ENCODE assay signal across 13 cellular contexts in the genomic region with DNA sequence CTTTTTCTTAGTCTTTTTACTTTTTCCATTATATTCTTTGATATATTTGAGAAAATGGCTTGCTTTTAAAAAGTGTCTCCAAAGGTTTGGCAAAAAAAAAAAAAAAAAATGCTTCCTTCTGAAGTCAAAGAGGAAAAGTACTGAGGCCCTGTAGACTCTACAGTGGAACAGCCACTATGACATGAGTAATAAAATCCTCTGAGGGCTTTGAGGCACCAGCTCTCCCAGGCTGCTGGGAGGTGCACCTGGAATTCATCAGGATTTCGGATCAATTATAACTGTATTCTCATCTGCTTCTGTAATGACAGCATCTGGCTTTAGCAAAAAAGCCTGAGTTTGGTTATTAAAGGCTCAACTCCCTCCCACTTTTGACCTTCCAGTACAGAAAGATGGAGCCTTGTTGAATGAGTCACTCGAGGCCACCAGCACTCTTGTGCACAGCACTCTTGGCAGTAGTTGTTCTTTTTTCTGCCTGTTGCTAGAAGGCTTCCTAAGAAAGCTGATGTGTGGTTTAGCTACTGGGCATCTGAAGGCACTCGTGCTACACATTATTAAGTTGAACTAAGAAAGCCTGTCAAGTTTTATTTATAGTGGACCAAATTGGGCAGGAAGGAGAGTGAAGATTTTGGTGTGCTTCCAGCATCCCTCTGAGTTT.
A peak's percentile ranks its signal among the peaks of the same experiment; 100 is the strongest.
DNase-seq lines count a peak whose midpoint lies in the region; ATAC-seq and TF ChIP-seq lines count a peak whose summit lies in the region.
"Had no signal": no experiment of that assay in that cellular context is flagged by ENCODE, and none has a peak within 500 bp of the region (broad histone marks: within the 10 kb centered on the region; RNA-seq: fewer than 3 reads in every experiment).

No MANE protein-coding gene starts in this region.

- no peaks in the 10 kb centered on the region for H3K27me3 Mint-ChIP-seq in nephron progenitor cell (ENCODE audit: low read depth, poor library complexity)

- peak overlapping the region; percentile 67 to 94 (median 68) for H3K27ac ChIP-seq in gastrocnemius medialis
- H3K27ac ChIP-seq: parathyroid adenoma had no signal

- no peaks in the 10 kb centered on the region for H3K27me3 ChIP-seq in gastrocnemius medialis

- DNase-seq in GM04503 (ENCODE audit: low read depth) (peak; percentile 90), SK-N-DZ (ENCODE audit: low spot score) (peak; percentile 49), fibroblast of pulmonary artery (ENCODE audit: low read depth) (peak; percentile 90), gastrocnemius medialis (peak; percentile 38 to 50), iPS-NIHi7 (ENCODE audit: extremely low spot score) (no peak), nephron progenitor cell (no peak), inferior parietal cortex (ENCODE audit: extremely low spot score) (no peak)
- no peak for DNase-seq in stimulated activated CD4-positive, alpha-beta T cell treated with anti-CD3 and anti-CD28 coated beads, Interleukin-4, amount 100 ng/mL, for 24 hours
- DNase-seq: activated CD8-positive, alpha-beta memory T cell treated with anti-CD3 and anti-CD28 coated beads, Interleukin-2, amount 50 U/mL, for 48 hours had no signal

- TF ChIP-seq CTCF in fibroblast of pulmonary artery (IDR thresholded peaks at IDR 0.05; ENCODE audit: low read length, missing control alignments) = no peak
- TF ChIP-seq CTCF in gastrocnemius medialis (IDR thresholded peaks at IDR 0.05 in 4 of 5, conservative IDR thresholded peaks at IDR 0.05 in 1 of 5) = no peak
- TF ChIP-seq CTCF in nephron progenitor cell (IDR thresholded peaks at IDR 0.05) = no peak

- TF ChIP-seq POLR2A in gastrocnemius medialis (IDR thresholded peaks at IDR 0.05) = no peak

- H3K4me1 Mint-ChIP-seq in nephron progenitor cell = peaks cover 6% of the 10 kb centered on the region

- H3K27ac Mint-ChIP-seq in nephron progenitor cell = no peak overlapping the region
- H3K27ac Mint-ChIP-seq: stimulated activated effector memory CD8-positive, alpha-beta T cell treated with anti-CD3 and anti-CD28 coated beads, Interleukin-12 subunit alpha, Interleukin-12 subunit beta, amount 100 ng/mL, for 72 hours had no signal

- H3K4me3 Mint-ChIP-seq in nephron progenitor cell = no peak overlapping the region
- H3K4me3 Mint-ChIP-seq: stimulated activated effector memory CD8-positive, alpha-beta T cell treated with anti-CD3 and anti-CD28 coated beads, Interleukin-12 subunit alpha, Interleukin-12 subunit beta, amount 100 ng/mL, for 72 hours had no signal

- ATAC-seq in gastrocnemius medialis = peak; percentile 73 to 82
- ATAC-seq: esophagus mucosa; Panc1; stimulated activated effector memory CD8-positive, alpha-beta T cell treated with anti-CD3 and anti-CD28 coated beads, Interleukin-12 subunit alpha, Interleukin-12 subunit beta, amount 100 ng/mL, for 72 hours had no signal

- intact Hi-C loops in gastrocnemius medialis (cut with DNase I; ENCODE audit: low total_unique reads) = no loop called here

- no peaks in the 10 kb centered on the region for H3K9me3 ChIP-seq in gastrocnemius medialis

- in situ Hi-C loops in gastrocnemius medialis (cut with MboI; ENCODE audit: low sequenced_read_pairs in 4 of 4) = no loop called here

- no peaks in the 10 kb centered on the region for H3K9me3 Mint-ChIP-seq in nephron progenitor cell
- H3K9me3 Mint-ChIP-seq: stimulated activated effector memory CD8-positive, alpha-beta T cell treated with anti-CD3 and anti-CD28 coated beads, Interleukin-12 subunit alpha, Interleukin-12 subunit beta, amount 100 ng/mL, for 72 hours had no signal

- H3K36me3 Mint-ChIP-seq in nephron progenitor cell (ENCODE audit: low read depth) = peaks cover 71% of the 10 kb centered on the region
- H3K36me3 Mint-ChIP-seq: stimulated activated effector memory CD8-positive, alpha-beta T cell treated with anti-CD3 and anti-CD28 coated beads, Interleukin-12 subunit alpha, Interleukin-12 subunit beta, amount 100 ng/mL, for 72 hours had no signal

- H3K4me1 ChIP-seq in gastrocnemius medialis = peaks cover 27 to 31% of the 10 kb centered on the region in 2 donors

- H3K36me3 ChIP-seq in gastrocnemius medialis = no peaks in the 10 kb centered on the region

- H3K4me3 ChIP-seq in fibroblast of pulmonary artery (replicated peaks; ENCODE audit: low read depth, low read length) = no peak overlapping the region
- H3K4me3 ChIP-seq in gastrocnemius medialis = no peak overlapping the region

Comparison
In these comparisons a context has a peak if more than half of its experiments do, and no peak if none do; other contexts are left out.
1. DNase-seq: peak in GM04503 (single experiment), SK-N-DZ (single experiment), fibroblast of pulmonary artery (single experiment) and gastrocnemius medialis (2 of 2); none in stimulated activated CD4-positive, alpha-beta T cell treated with anti-CD3 and anti-CD28 coated beads, Interleukin-4, amount 100 ng/mL, for 24 hours (single experiment), iPS-NIHi7 (single experiment), nephron progenitor cell (single experiment) and inferior parietal cortex (single experiment).